13 cellular contexts compared by ENCODE assay signal in the genomic region with DNA sequence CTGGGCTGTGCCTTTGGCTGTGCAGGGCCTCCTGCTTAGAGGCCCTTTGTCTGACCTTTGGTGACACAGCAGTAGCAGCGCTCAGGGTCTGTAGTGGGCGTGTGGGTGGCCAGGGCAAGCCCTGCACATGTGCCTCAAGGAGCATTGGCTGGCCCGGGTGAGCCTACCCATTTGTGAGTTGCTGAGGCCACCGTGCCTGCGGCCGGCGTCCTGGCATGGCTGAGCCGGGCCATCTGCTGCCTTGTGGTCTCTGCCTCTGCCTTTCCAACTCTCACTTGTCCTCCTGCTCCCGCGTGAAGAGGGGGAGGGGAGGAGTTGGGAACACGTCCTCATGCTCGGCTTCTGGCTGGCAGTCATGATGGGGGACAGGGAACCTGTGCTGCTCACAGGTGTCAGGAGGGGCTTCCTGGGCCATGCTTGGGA. TPM values are rescaled to one million over a fixed set of nuclear protein-coding genes. Genes with fewer than 3 reads are reported as not detected.
DNase-seq lines count a peak whose midpoint lies in the region; ATAC-seq and TF ChIP-seq lines count a peak whose summit lies in the region.
"Had no signal": no experiment of that assay in that cellular context is flagged by ENCODE, and none has a peak within 500 bp of the region (broad histone marks: within the 10 kb centered on the region; RNA-seq: fewer than 3 reads in every experiment).

No MANE protein-coding gene starts in this region.

- H3K27ac ChIP-seq in spleen (peak overlapping the region; percentile 91 to 99 (median 98)), gastroesophageal sphincter (no peak overlapping the region)
- H3K27ac ChIP-seq: uterus had no signal

- no peaks in the 10 kb centered on the region for H3K27me3 Mint-ChIP-seq in activated CD8-positive, alpha-beta memory T cell treated with anti-CD3 and anti-CD28 coated beads, Interleukin-2, amount 10 ng/mL, durations not matched to agents 7 days and 5 days
- no peaks in the 10 kb centered on the region for H3K27me3 Mint-ChIP-seq in dendritic cell treated with granulocyte-macrophage colony-stimulating factor and Interleukin-4, amounts not matched to agents 40 ng/mL and 50 ng/mL, for 4 days

- TF ChIP-seq CTCF in spleen (IDR thresholded peaks at IDR 0.05 in 8 of 11, conservative IDR thresholded peaks at IDR 0.05 in 3 of 11) (no peak), gastroesophageal sphincter (IDR thresholded peaks at IDR 0.05) (no peak)

- H3K9me3 Mint-ChIP-seq in activated CD8-positive, alpha-beta memory T cell treated with anti-CD3 and anti-CD28 coated beads, Interleukin-2, amount 10 ng/mL, durations not matched to agents 7 days and 5 days (ENCODE audit: low read depth), result no peaks in the 10 kb centered on the region
- no peaks in the 10 kb centered on the region for H3K9me3 Mint-ChIP-seq in dendritic cell treated with granulocyte-macrophage colony-stimulating factor and Interleukin-4, amounts not matched to agents 40 ng/mL and 50 ng/mL, for 4 days

- peak overlapping the region in 1 of 8 donors; percentile 63 for H3K4me3 ChIP-seq in spleen
- no peak overlapping the region for H3K4me3 ChIP-seq in gastroesophageal sphincter
- H3K4me3 ChIP-seq: MG63, uterus had no signal

- H3K36me3 ChIP-seq in spleen, result peaks cover 0 to 69% (median 7%) of the 10 kb centered on the region in 6 donors
- H3K36me3 ChIP-seq in gastroesophageal sphincter, result peaks cover 0 to 83% of the 10 kb centered on the region in 2 donors
- H3K36me3 ChIP-seq: MG63, uterus had no signal

- H3K27ac Mint-ChIP-seq in activated CD8-positive, alpha-beta memory T cell treated with anti-CD3 and anti-CD28 coated beads, Interleukin-2, amount 10 ng/mL, durations not matched to agents 7 days and 5 days, result peak overlapping the region; percentile 99
- peak overlapping the region; percentile 100 for H3K27ac Mint-ChIP-seq in dendritic cell treated with granulocyte-macrophage colony-stimulating factor and Interleukin-4, amounts not matched to agents 40 ng/mL and 50 ng/mL, for 4 days

- ATAC-seq in activated CD8-positive, alpha-beta memory T cell treated with anti-CD3 and anti-CD28 coated beads, Interleukin-2, amount 10 ng/mL, durations not matched to agents 7 days and 5 days, result no peak
- ATAC-seq in HG03469 (IDR thresholded peaks at IDR 0.05; ENCODE audit: unreplicated experiment) (no peak), GM18517 (IDR thresholded peaks at IDR 0.05; ENCODE audit: unreplicated experiment) (no peak), gastroesophageal sphincter (no peak)

- peaks cover 30% of the 10 kb centered on the region for H3K36me3 Mint-ChIP-seq in activated CD8-positive, alpha-beta memory T cell treated with anti-CD3 and anti-CD28 coated beads, Interleukin-2, amount 10 ng/mL, durations not matched to agents 7 days and 5 days
- peaks cover 50% of the 10 kb centered on the region for H3K36me3 Mint-ChIP-seq in dendritic cell treated with granulocyte-macrophage colony-stimulating factor and Interleukin-4, amounts not matched to agents 40 ng/mL and 50 ng/mL, for 4 days (ENCODE audit: low read depth)

- peaks cover 40 to 100% (median 85%) of the 10 kb centered on the region in 6 donors for H3K4me1 ChIP-seq in spleen
- H3K4me1 ChIP-seq in gastroesophageal sphincter, result no peaks in the 10 kb centered on the region
- H3K4me1 ChIP-seq: uterus had no signal

- H3K9me3 ChIP-seq in spleen (no peaks in the 10 kb centered on the region), gastroesophageal sphincter (no peaks in the 10 kb centered on the region)
- H3K9me3 ChIP-seq: MG63, uterus had no signal

- CTCF ChIA-PET in activated CD8-positive, alpha-beta memory T cell treated with anti-CD3 and anti-CD28 coated beads, Interleukin-2, amount 10 ng/mL, durations not matched to agents 7 days and 5 days (lab: Charles Lee), result interaction anchor here (1.2 to 1.3 kb wide), 2 partner anchors 9 to 28 kb away, joined by 3 to 6 read pairs; partner anchors contain the start of gene PRKRIP1

- TF ChIP-seq POLR2A in spleen (IDR thresholded peaks at IDR 0.05) (no peak), gastroesophageal sphincter (IDR thresholded peaks at IDR 0.05) (no peak)

- no peak overlapping the region for H3K4me3 Mint-ChIP-seq in activated CD8-positive, alpha-beta memory T cell treated with anti-CD3 and anti-CD28 coated beads, Interleukin-2, amount 10 ng/mL, durations not matched to agents 7 days and 5 days
- no peak overlapping the region for H3K4me3 Mint-ChIP-seq in dendritic cell treated with granulocyte-macrophage colony-stimulating factor and Interleukin-4, amounts not matched to agents 40 ng/mL and 50 ng/mL, for 4 days

- peaks cover 66% of the 10 kb centered on the region for H3K4me1 Mint-ChIP-seq in activated CD8-positive, alpha-beta memory T cell treated with anti-CD3 and anti-CD28 coated beads, Interleukin-2, amount 10 ng/mL, durations not matched to agents 7 days and 5 days
- H3K4me1 Mint-ChIP-seq in dendritic cell treated with granulocyte-macrophage colony-stimulating factor and Interleukin-4, amounts not matched to agents 40 ng/mL and 50 ng/mL, for 4 days (ENCODE audit: low read depth), result peaks cover 64% of the 10 kb centered on the region

- H3K27me3 ChIP-seq in spleen (replicated peaks in 1 of 7) (no peaks in the 10 kb centered on the region), gastroesophageal sphincter (no peaks in the 10 kb centered on the region)
- H3K27me3 ChIP-seq: MG63, uterus had no signal

- intact Hi-C loops in dendritic cell treated with granulocyte-macrophage colony-stimulating factor and Interleukin-4, amounts not matched to agents 40 ng/mL and 50 ng/mL, for 4 days (cut with micrococcal nuclease), result no loop called here
- intact Hi-C loops in spleen (cut with DNase I; ENCODE audit: low total_unique reads), result no loop called here

- no peak for DNase-seq in activated CD8-positive, alpha-beta memory T cell treated with anti-CD3 and anti-CD28 coated beads, Interleukin-2, amount 10 ng/mL, durations not matched to agents 7 days and 5 days
- no peak for DNase-seq in activated CD8-positive, alpha-beta memory T cell treated with anti-CD3 and anti-CD28 coated beads, Interleukin-2, amount 50 U/mL, for 4 hours
- DNase-seq in RPMI8226 (peak; percentile 94), spleen (no peak)
- DNase-seq: activated effector memory CD4-positive, alpha-beta T cell treated with Interleukin-2 at 50 U/mL for 16 hours; DMS79 treated with DMSO at 0.1 percent for 48 hours; MG63; NCI-H446; uterus had no signal

- 52 to 79% (median 70%) methylated on average over 10 to 12 of the region's 12 CpGs for WGBS in spleen, 5 donors
- 80% methylated on average over 1 of the region's 12 CpGs; no CpG with 5 or more reads in 1 of the 2 donors for WGBS in gastroesophageal sphincter (ENCODE audit: low coverage in 1 of 2), 2 donors

- TF ChIP-seq EP300 in gastroesophageal sphincter (IDR thresholded peaks at IDR 0.05), result no peak

RNA-seq across cellular contexts. Expression of gene ORAI2, which starts 9.2 kb away (rescaled TPM):
- total RNA-seq in activated CD8-positive, alpha-beta memory T cell treated with anti-CD3 and anti-CD28 coated beads, Interleukin-2, amount 10 ng/mL, durations not matched to agents 7 days and 5 days, result 10 to 100 TPM; 58.1 to 73.7 TPM
- total RNA-seq in spleen, result 100 to 1,000 TPM in 3 of 7 donors, 10 to 100 TPM in 4; 75.3 to 146 (median 90.5) TPM
- 10 to 100 TPM; 31.5 to 74.4 (median 35.4) TPM for polyA plus RNA-seq in spleen
- total RNA-seq in gastroesophageal sphincter, result 10 to 100 TPM in 1 of 4 donors, 1 to 10 TPM in 3; 3.3 to 15.6 (median 6.7) TPM

RNA-seq across cellular contexts. Expression of gene PRKRIP1, which starts 28.0 kb away (rescaled TPM):
- 10 to 100 TPM; 22.2 to 34.5 TPM for total RNA-seq in activated CD8-positive, alpha-beta memory T cell treated with anti-CD3 and anti-CD28 coated beads, Interleukin-2, amount 10 ng/mL, durations not matched to agents 7 days and 5 days
- total RNA-seq in spleen (10 to 100 TPM; 25.0 to 33.4 (median 28.8) TPM), gastroesophageal sphincter (10 to 100 TPM; 11.7 to 48.7 (median 24.4) TPM)
- polyA plus RNA-seq in spleen, result 10 to 100 TPM; 27.4 to 45.7 (median 43.6) TPM

RNA-seq across cellular contexts. Expression of gene ALKBH4, which starts 40.5 kb away (rescaled TPM):
- total RNA-seq in activated CD8-positive, alpha-beta memory T cell treated with anti-CD3 and anti-CD28 coated beads, Interleukin-2, amount 10 ng/mL, durations not matched to agents 7 days and 5 days, result 10 to 100 TPM; 11.2 to 14.6 TPM
- total RNA-seq in spleen (10 to 100 TPM in 6 of 7 donors, 1 to 10 TPM in 1; 9.6 to 15.1 (median 10.7) TPM), gastroesophageal sphincter (10 to 100 TPM in 3 of 4 donors, 1 to 10 TPM in 1; 9.7 to 31.6 (median 14.8) TPM)
- 10 to 100 TPM in 1 of 3 donors, 1 to 10 TPM in 2; 9.0 to 11.1 (median 9.2) TPM for polyA plus RNA-seq in spleen

RNA-seq across cellular contexts. Expression of gene LRWD1, which starts 40.6 kb away (rescaled TPM):
- 10 to 100 TPM; 20.6 to 24.0 TPM for total RNA-seq in activated CD8-positive, alpha-beta memory T cell treated with anti-CD3 and anti-CD28 coated beads, Interleukin-2, amount 10 ng/mL, durations not matched to agents 7 days and 5 days
- 10 to 100 TPM; 19.9 to 42.2 (median 24.1) TPM for total RNA-seq in spleen
- polyA plus RNA-seq in spleen, result 10 to 100 TPM; 22.1 to 37.3 (median 33.7) TPM
- 10 to 100 TPM in 3 of 4 donors, 1 to 10 TPM in 1; 7.5 to 24.4 (median 12.3) TPM for total RNA-seq in gastroesophageal sphincter

RNA-seq across cellular contexts. Expression of gene POLR2J, which starts 54.6 kb away (rescaled TPM):
- 10 to 100 TPM; 52.9 to 56.7 TPM for total RNA-seq in activated CD8-positive, alpha-beta memory T cell treated with anti-CD3 and anti-CD28 coated beads, Interleukin-2, amount 10 ng/mL, durations not matched to agents 7 days and 5 days
- total RNA-seq in spleen (10 to 100 TPM in 6 of 7 donors, 1 to 10 TPM in 1; 8.4 to 34.5 (median 30.8) TPM), gastroesophageal sphincter (10 to 100 TPM in 3 of 4 donors, 1 to 10 TPM in 1; 6.7 to 24.1 (median 19.9) TPM)
- polyA plus RNA-seq in spleen, result 10 to 100 TPM; 95.6 to 98.8 (median 96.4) TPM

Comparison
In these comparisons a context has a peak if more than half of its experiments do, and no peak if none do; other contexts are left out.
1. H3K27ac ChIP-seq: peak in spleen (8 of 8); none in gastroesophageal sphincter (0 of 4).